ENCODE assay signal across 18 cellular contexts in genomic region chr4:25283948-25284347, GRCh38.
"Had no signal": no experiment of that assay in that cellular context is flagged by ENCODE, and none has a peak within 500 bp of the region (broad histone marks: within the 10 kb centered on the region; RNA-seq: fewer than 3 reads in every experiment).

No MANE protein-coding gene starts in this region.

- H3K36me3 ChIP-seq: right atrium auricular region, uterus had no signal

- H3K27me3 ChIP-seq: right atrium auricular region, sigmoid colon, stomach, uterus had no signal

- H3K27ac ChIP-seq: foreskin keratinocyte, right atrium auricular region, sigmoid colon, skin epidermis, uterus had no signal

- H3K4me3 ChIP-seq: mucosa of descending colon, right atrium auricular region, sigmoid colon, skin epidermis, stomach, uterus had no signal

- H3K4me1 ChIP-seq: foreskin keratinocyte, right atrium auricular region, sigmoid colon, uterus had no signal

- H3K4me3 Mint-ChIP-seq: naive thymus-derived CD8-positive, alpha-beta T cell; neural crest cell; stimulated activated naive B cell treated with anti-CD40 and anti-IgM and Interleukin-4, amounts not matched to agents 10 μg/mL and 1 μg/mL and 100 μg/mL, for 72 hours; type B pancreatic cell had no signal

- H3K27me3 Mint-ChIP-seq: stimulated activated naive B cell treated with anti-CD40 and anti-IgM and Interleukin-4, amounts not matched to agents 10 μg/mL and 1 μg/mL and 100 μg/mL, for 72 hours; type B pancreatic cell had no signal

- H3K27ac Mint-ChIP-seq: stimulated activated naive B cell treated with anti-CD40 and anti-IgM and Interleukin-4, amounts not matched to agents 10 μg/mL and 1 μg/mL and 100 μg/mL, for 72 hours; type B pancreatic cell had no signal

- ATAC-seq: foreskin keratinocyte; left colon; mucosa of descending colon; naive thymus-derived CD8-positive, alpha-beta T cell; stimulated activated naive B cell treated with anti-CD40 and anti-IgM and Interleukin-4, amounts not matched to agents 10 μg/mL and 1 μg/mL and 100 μg/mL, for 72 hours had no signal

- DNase-seq: effector memory CD4-positive, alpha-beta T cell; erythroblast; foreskin keratinocyte; left colon; mucosa of descending colon; naive thymus-derived CD8-positive, alpha-beta T cell; posterior cingulate gyrus; sigmoid colon; stimulated activated CD4-positive, alpha-beta T cell treated with anti-CD3 and anti-CD28 coated beads, Interleukin-2, amount 100 ng/mL, for 24 hours; stimulated activated CD4-positive, alpha-beta T cell treated with anti-CD3 and anti-CD28 coated beads, Interleukin-4, amount 100 ng/mL, for 4 hours; stimulated activated naive B cell treated with anti-CD40 and anti-IgM and Interleukin-4, amounts not matched to agents 10 μg/mL and 1 μg/mL and 100 μg/mL, for 72 hours; stomach; substantia nigra; uterus had no signal

- H3K9me3 ChIP-seq: mucosa of descending colon, right atrium auricular region, sigmoid colon, uterus had no signal

- H3K4me1 Mint-ChIP-seq: naive thymus-derived CD8-positive, alpha-beta T cell; neural crest cell; stimulated activated naive B cell treated with anti-CD40 and anti-IgM and Interleukin-4, amounts not matched to agents 10 μg/mL and 1 μg/mL and 100 μg/mL, for 72 hours had no signal
